10 cellular contexts compared by ENCODE assay signal in genomic region chr19:3655402-3656072, GRCh38. TPM values are rescaled to one million over a fixed set of nuclear protein-coding genes. Genes with fewer than 3 reads are reported as not detected.
A peak's percentile ranks its signal among the peaks of the same experiment; 100 is the strongest.
DNase-seq lines count a peak whose midpoint lies in the region; ATAC-seq and TF ChIP-seq lines count a peak whose summit lies in the region.
"Had no signal": no experiment of that assay in that cellular context is flagged by ENCODE, and none has a peak within 500 bp of the region (broad histone marks: within the 10 kb centered on the region; RNA-seq: fewer than 3 reads in every experiment).

No MANE protein-coding gene starts in this region.

- in situ Hi-C loops in GM13976 (cut with MboI; ENCODE audit: low sequenced_read_pairs, unreplicated experiment) = loop anchor here (10.0 kb wide), 1 partner anchor 49 kb away; the partner anchor contains the start of genes PIP5K1C and TJP3

- peak overlapping the region; percentile 57 for H3K27ac ChIP-seq in angular gyrus (ENCODE audit: low read depth, low read length)

- ATAC-seq in HG02678 (IDR thresholded peaks at IDR 0.05; ENCODE audit: unreplicated experiment) = no peak
- ATAC-seq: T-helper 17 cell had no signal

- TF ChIP-seq CTCF in GM13976 (IDR thresholded peaks at IDR 0.05; ENCODE audit: borderline replicate concordance, control extremely low read depth, extremely low read depth, insufficient read depth, missing control alignments) = no peak

- peak; percentile 98 for DNase-seq in A172 (ENCODE audit: low spot score)
- peak; percentile 99 for DNase-seq in HPDE6-E6E7 (ENCODE audit: extremely low spot score)
- DNase-seq in inferior parietal cortex (ENCODE audit: extremely low spot score) = peak; percentile 51
- no peak for DNase-seq in globus pallidus (ENCODE audit: low spot score)
- DNase-seq in mesenteric fat pad (ENCODE audit: low spot score) = no peak
- no peak for DNase-seq in GM13976 (ENCODE audit: low spot score)
- DNase-seq: CD8-positive, alpha-beta memory T cell; T-helper 17 cell had no signal

RNA-seq across cellular contexts. Expression of gene CACTIN, which starts 28.9 kb away (rescaled TPM):
- 23.0 and 34.6 TPM in 2 replicates for total RNA-seq in A172 (2014; rRNA removed; shearing (Covaris generic))
- 18.9 TPM for total RNA-seq in mesenteric fat pad

RNA-seq across cellular contexts. Expression of gene PIP5K1C, which starts 44.7 kb away (rescaled TPM):
- total RNA-seq in A172 (2014; rRNA removed; shearing (Covaris generic)) = 18.8 and 21.4 TPM in 2 replicates
- total RNA-seq in mesenteric fat pad = 40.0 TPM

RNA-seq across cellular contexts. Expression of gene TBXA2R, which starts 48.9 kb away (rescaled TPM):
- 3.4 and 7.4 TPM in 2 replicates for total RNA-seq in A172 (2014; rRNA removed; shearing (Covaris generic))
- 5.4 TPM for total RNA-seq in mesenteric fat pad

RNA-seq across cellular contexts. Expression of gene TJP3, which starts 52.6 kb away (rescaled TPM):
- total RNA-seq in A172 (2014; rRNA removed; shearing (Covaris generic)) = 0.93 and 0.98 TPM in 2 replicates
- 0.39 TPM for total RNA-seq in mesenteric fat pad

Comparison
In these comparisons a context has a peak if more than half of its experiments do, and no peak if none do; other contexts are left out.
1. DNase-seq: peak in A172 (single experiment), HPDE6-E6E7 (single experiment) and inferior parietal cortex (single experiment); none in globus pallidus (single experiment), mesenteric fat pad (single experiment) and GM13976 (single experiment).